ENCODE assay signal across 8 cellular contexts in the genomic region with DNA sequence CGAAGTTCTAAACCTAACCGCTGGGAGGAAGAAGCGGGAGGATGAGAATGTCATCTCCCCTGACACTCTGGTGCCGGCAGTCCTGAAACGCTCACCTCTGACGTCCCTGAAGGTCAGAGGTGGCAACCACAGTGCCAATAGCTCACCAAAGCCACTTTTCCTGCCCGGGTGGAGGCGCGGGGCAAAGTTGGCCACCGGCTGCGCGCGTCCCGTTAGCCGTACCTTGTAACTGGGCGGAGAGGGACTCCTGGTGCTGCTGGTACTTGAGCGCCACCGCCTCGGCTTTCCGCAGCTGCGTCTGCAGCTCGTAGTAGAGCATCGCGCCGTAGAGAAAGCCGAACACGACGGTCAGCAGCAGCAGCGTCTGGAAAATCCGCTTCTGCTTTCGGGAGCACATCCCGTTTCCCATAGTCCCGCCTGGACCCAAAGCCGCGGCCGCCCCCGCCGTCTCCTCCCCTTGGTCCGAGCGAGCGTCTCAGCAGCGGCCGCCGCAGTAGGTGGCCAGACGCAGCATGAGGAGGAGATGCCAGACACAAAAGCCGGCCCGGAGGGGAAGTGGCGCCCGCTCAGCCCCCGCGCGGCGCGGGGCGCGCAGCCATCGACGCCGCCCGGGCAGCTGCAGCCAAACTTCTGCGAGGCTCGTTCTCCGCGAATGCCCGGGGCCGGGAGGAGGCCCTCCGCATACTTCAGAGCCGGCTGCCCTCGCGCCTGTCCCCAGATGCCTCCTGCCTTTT. TPM values are rescaled to one million over a fixed set of nuclear protein-coding genes. Genes with fewer than 3 reads are reported as not detected.
A peak's percentile ranks its signal among the peaks of the same experiment; 100 is the strongest.
DNase-seq lines count a peak whose midpoint lies in the region; ATAC-seq and TF ChIP-seq lines count a peak whose summit lies in the region.

No MANE protein-coding gene starts in this region.

- H3K27ac ChIP-seq in HL-60 (replicated peaks) (peak overlapping the region; percentile 84), Panc1 (ENCODE audit: low read length) (peak overlapping the region; percentile 82)

- peak overlapping the region; percentile 55 for H3K4me3 ChIP-seq in HL-60 (replicated peaks; ENCODE audit: insufficient read depth, low read length)
- H3K4me3 ChIP-seq in Panc1 (ENCODE audit: low read depth in 2 of 2, low read length in 2 of 2): peak overlapping the region; percentile 81 to 85

- ATAC-seq in GM21390 (IDR thresholded peaks at IDR 0.05; ENCODE audit: unreplicated experiment) (peak; percentile 38), Panc1 (peak; percentile 31), left cardiac atrium (peak; percentile 32 to 65)

- no peaks in the 10 kb centered on the region for H3K9me3 ChIP-seq in Panc1 (ENCODE audit: control insufficient read depth, insufficient read depth, low read depth, low read length)

- DNase-seq in G401 (ENCODE audit: low spot score) (peak; percentile 25), HL-60 (ENCODE audit: low read depth in 1 of 2, low spot score in 1 of 2) (peak; percentile 35 to 70), Panc1 (ENCODE audit: low read depth, low spot score) (peak; percentile 28), amniotic epithelial cell (ENCODE audit: low read depth) (peak; percentile 48), left cardiac atrium (peak; percentile 76), pons (ENCODE audit: low spot score) (peak; percentile 60), cerebellar nuclear complex (lab: John Stamatoyannopoulos, UW) (no peak)

- no peaks in the 10 kb centered on the region for H3K36me3 ChIP-seq in Panc1 (ENCODE audit: control insufficient read depth, insufficient read depth, low read length)

- TF ChIP-seq CTCF in HL-60 (IDR thresholded peaks at IDR 0.05; ENCODE audit: insufficient read depth, low read length) (no peak), Panc1 (IDR thresholded peaks at IDR 0.05) (no peak; the same call in 1 of the 2 replicates)

- intact Hi-C loops in Panc1 (cut with micrococcal nuclease; ENCODE audit: unreplicated experiment) (loop anchor here (1.0 to 2.0 kb wide), 2 partner anchors 48 to 70 kb away; no protein-coding TSS in a partner anchor), left cardiac atrium (cut with DNase I) (loop anchor here (2.0 to 5.0 kb wide), 2 partner anchors 43 to 46 kb away; no protein-coding TSS in a partner anchor)

- peaks cover 39% of the 10 kb centered on the region for H3K4me1 ChIP-seq in Panc1 (ENCODE audit: control insufficient read depth, insufficient read depth, low read length)

- POLR2A ChIA-PET in Panc1 (lab: Charles Lee): interaction anchor here (1.3 kb wide), 1 partner anchor 15 kb away, joined by 4 read pairs; no protein-coding TSS in a partner anchor

- CTCF ChIA-PET in Panc1 (lab: Charles Lee): interaction anchor here (1.2 kb wide), 1 partner anchor 47 kb away, joined by 9 read pairs; no protein-coding TSS in a partner anchor

- H3K27me3 ChIP-seq in HL-60 (ENCODE audit: insufficient read depth, poor library complexity, severe bottlenecking) (no peaks in the 10 kb centered on the region), Panc1 (ENCODE audit: control insufficient read depth, insufficient read depth, low read length) (no peaks in the 10 kb centered on the region)

- in situ Hi-C loops in G401 (cut with HindIII; ENCODE audit: low sequenced_read_pairs): no loop called here
- in situ Hi-C loops in Panc1 (cut with HindIII; ENCODE audit: low pct_unique_long_range_greater_than_20kb, low sequenced_read_pairs): no loop called here

- BruUV-seq in Panc1 (replicated peaks; lab: Mats Ljungman, UMichigan): no TSS peak

RNA-seq across cellular contexts. Expression of a gene that starts 0.7 kb away (rescaled TPM):
- 5.8 and 15.7 TPM in 2 replicates for total RNA-seq in G401 (2014; rRNA removed; shearing (Covaris generic))
- total RNA-seq in Panc1 (2021; ENCODE audit: unreplicated experiment): 35.4 TPM
- 46.0 TPM for polyA plus RNA-seq in Panc1 (2012; ENCODE audit: insufficient read length)
- 10 to 100 TPM; 52.3 to 52.4 TPM for total RNA-seq in left cardiac atrium

Comparison
In these comparisons a context has a peak if more than half of its experiments do, and no peak if none do; other contexts are left out.
1. DNase-seq: peak in G401 (single experiment), HL-60 (2 of 2), Panc1 (single experiment), amniotic epithelial cell (single experiment), left cardiac atrium (single experiment) and pons (single experiment); none in cerebellar nuclear complex (0 of 2).
2. Peak in every context shown above with its lines, with median percentiles within 50 percentile points of each other: ATAC-seq.